In genomic region chr16:85567101-85567866, GRCh38 we compare ENCODE assay signal across 13 cellular contexts. TPM values are rescaled to one million over a fixed set of nuclear protein-coding genes. Genes with fewer than 3 reads are reported as not detected.
DNase-seq lines count a peak whose midpoint lies in the region; ATAC-seq, FAIRE-seq and TF ChIP-seq lines count a peak whose summit lies in the region.
"Had no signal": no experiment of that assay in that cellular context is flagged by ENCODE, and none has a peak within 500 bp of the region (broad histone marks: within the 10 kb centered on the region; RNA-seq: fewer than 3 reads in every experiment).

No MANE protein-coding gene starts in this region.

- no TSS peak for BruUV-seq in K562 (replicated peaks; lab: Mats Ljungman, UMichigan)
- no TSS peak for BruUV-seq in A673 (replicated peaks; lab: Mats Ljungman, UMichigan)

- peaks cover 8% of the 10 kb centered on the region for H3K9me1 ChIP-seq in K562 (ENCODE audit: control insufficient read depth, insufficient read depth, low read length)

- H3K36me3 Mint-ChIP-seq in osteocyte (ENCODE audit: unreplicated experiment) = peaks cover 3% of the 10 kb centered on the region

- H3K79me2 ChIP-seq in K562 (ENCODE audit: control insufficient read depth, insufficient read depth, low read length) (peaks cover 100% of the 10 kb centered on the region), osteoblast (ENCODE audit: insufficient read depth, low read length) (peaks cover 97% of the 10 kb centered on the region)

- DNase-seq in ELF-1 (ENCODE audit: low read depth, low spot score) (peak; percentile 79), NCI-H526 treated with DMSO at 0.1 percent for 48 hours (lab: John Stamatoyannopoulos, UW) (peak; percentile 75), K562 (ENCODE audit: extremely low read depth in 1 of 4, low spot score in 3 of 4) (peak; percentile 80 to 94 (median 87)), osteocyte (ENCODE audit: extremely low spot score, unreplicated experiment) (no peak), A673 (ENCODE audit: low spot score) (no peak), osteoblast (ENCODE audit: insufficient read length, low spot score, missing footprints) (no peak)
- DNase-seq: activated CD4-positive, alpha-beta T cell treated with anti-CD3 and anti-CD28 coated beads, Interleukin-2, amount 50 U/mL, for 1 hour; anterior cingulate cortex; COR-L47; SIG-M5 had no signal

- peak overlapping the region; percentile 89 for H3K4me2 ChIP-seq in K562 (ENCODE audit: insufficient read depth, low read length)
- H3K4me2 ChIP-seq in osteoblast (ENCODE audit: insufficient read depth, low read length) = no peak overlapping the region

- WGBS in K562 (ENCODE audit: insufficient coverage, low coverage, missing lambda C conversion rate) = 11% methylated on average over 26 of the region's 27 CpGs

- in situ Hi-C loops in K562 (cut with MboI) = no loop called here

- TF ChIP-seq POLR2A in K562 (conservative IDR thresholded peaks at IDR 0.05) = peak; percentile 65

- no peaks in the 10 kb centered on the region for H3K27me3 Mint-ChIP-seq in osteocyte (ENCODE audit: unreplicated experiment)

- H3K9ac ChIP-seq in K562 (ENCODE audit: insufficient read depth in 1 of 2, low read depth in 2 of 2, low read length in 2 of 2) = peak overlapping the region; percentile 76 to 83

- TF ChIP-seq CTCF in K562 (IDR thresholded peaks at IDR 0.05 in 2 of 3, conservative IDR thresholded peaks at IDR 0.05 in 1 of 3; ENCODE audit: insufficient read depth in 2 of 3, low read depth in 1 of 3, low read length in 3 of 3) (peak; percentile 62 to 67 (median 64)), osteocyte (IDR thresholded peaks at IDR 0.05) (no peak), A673 (conservative IDR thresholded peaks at IDR 0.05; ENCODE audit: low read depth, low read length) (no peak), osteoblast (IDR thresholded peaks at IDR 0.05; ENCODE audit: extremely low read depth, low read depth, low read length) (no peak)

- POLR2A ChIA-PET in K562 (lab: Yijun Ruan, JAX) = interaction anchor here (0.6 to 6.1 kb wide), 17 partner anchors 9 to 270 kb away, joined by 3 to 57 read pairs (median 5); partner anchors contain the start of gene GSE1
- POLR2A ChIA-PET in A673 (lab: Charles Lee; ENCODE audit: low non-redundant PET) = interaction anchor here (0.6 kb wide), 1 partner anchor 103 kb away, joined by 16 read pairs; no protein-coding TSS in a partner anchor

- no peaks in the 10 kb centered on the region for H3K9me3 ChIP-seq in K562 (replicated peaks; ENCODE audit: control insufficient read depth, insufficient read depth, low read depth, low read length)
- H3K9me3 ChIP-seq in A673 (ENCODE audit: low read depth, low read length, poor library complexity, severe bottlenecking) = peaks cover 10% of the 10 kb centered on the region
- no peaks in the 10 kb centered on the region for H3K9me3 ChIP-seq in osteoblast (ENCODE audit: low read depth, low read length)

- peaks cover 71% of the 10 kb centered on the region for H3K4me1 Mint-ChIP-seq in osteocyte (ENCODE audit: unreplicated experiment)

- TF ChIP-seq RAD21 in K562 (CRISPR knock-in tag; conservative IDR thresholded peaks at IDR 0.05 in 1 of 2, IDR thresholded peaks at IDR 0.05 in 1 of 2) = peak; percentile 44 to 67; a peak in 3 of 4 replicates

- H4K20me1 ChIP-seq in K562 (replicated peaks; ENCODE audit: control insufficient read depth, insufficient read depth, low read length) (peaks cover 69% of the 10 kb centered on the region), osteoblast (ENCODE audit: insufficient read depth, low read length) (peaks cover 87% of the 10 kb centered on the region)

- H3K27me3 ChIP-seq in K562 (ENCODE audit: control insufficient read depth in 2 of 2, insufficient read depth in 2 of 2, low read length in 2 of 2) (no peaks in the 10 kb centered on the region; a peak in 1 of 5 replicates), A673 (replicated peaks; ENCODE audit: insufficient read depth, low read depth, low read length, poor library complexity) (no peaks in the 10 kb centered on the region), osteoblast (ENCODE audit: insufficient read depth, low read length) (no peaks in the 10 kb centered on the region)

- H3K27ac ChIP-seq in K562 (ENCODE audit: extremely low read depth, low read depth, low read length) (peak overlapping the region; percentile 97), A673 (ENCODE audit: low read depth, low read length, poor library complexity, severe bottlenecking) (no peak overlapping the region), osteoblast (ENCODE audit: low read depth, low read length) (no peak overlapping the region)

- CTCF ChIA-PET in K562 (lab: Yijun Ruan, JAX; ENCODE audit: low intra/inter-chr PET ratio) = interaction anchor here (1.0 to 3.0 kb wide), 5 partner anchors 10 to 147 kb away, joined by 3 to 15 read pairs (median 4); no protein-coding TSS in a partner anchor
- CTCF ChIA-PET in A673 (lab: Charles Lee) = no interaction called here

- peaks cover 57% of the 10 kb centered on the region for H3K36me3 ChIP-seq in K562 (ENCODE audit: control insufficient read depth, insufficient read depth, low read length)
- H3K36me3 ChIP-seq in A673 (ENCODE audit: insufficient read depth, low read length, poor library complexity, severe bottlenecking) = no peaks in the 10 kb centered on the region
- no peaks in the 10 kb centered on the region for H3K36me3 ChIP-seq in osteoblast (ENCODE audit: insufficient read depth, low read length)

- H3K4me3 Mint-ChIP-seq in osteocyte (ENCODE audit: unreplicated experiment) = no peak overlapping the region

- peaks cover 90 to 98% of the 10 kb centered on the region in 2 experiments for H3K4me1 ChIP-seq in K562 (replicated peaks in 1 of 2; ENCODE audit: control insufficient read depth in 2 of 2, insufficient read depth in 2 of 2, low read length in 2 of 2)
- H3K4me1 ChIP-seq in A673 (ENCODE audit: insufficient read depth, low read length, poor library complexity, severe bottlenecking) = peaks cover 41% of the 10 kb centered on the region
- H3K4me1 ChIP-seq in osteoblast (ENCODE audit: insufficient read depth, low read length) = peaks cover 28% of the 10 kb centered on the region

- peak; percentile 51 for FAIRE-seq in K562 (lab: Jason Lieb, UNC)
- FAIRE-seq: endothelial cell of umbilical vein had no signal

- H3K27ac Mint-ChIP-seq in osteocyte (ENCODE audit: unreplicated experiment) = peak overlapping the region; percentile 72

- ATAC-seq in K562 = peak; percentile 11
- no peak for ATAC-seq in GM18907 (IDR thresholded peaks at IDR 0.05; ENCODE audit: unreplicated experiment)
- ATAC-seq in HG02884 (IDR thresholded peaks at IDR 0.05; ENCODE audit: unreplicated experiment) = no peak

- peak overlapping the region; percentile 11; the same call in 1 of the 2 replicates for H3K4me3 ChIP-seq in K562
- H3K4me3 ChIP-seq in A673 (ENCODE audit: low read depth, low read length, poor library complexity, severe bottlenecking) = no peak overlapping the region
- no peak overlapping the region for H3K4me3 ChIP-seq in osteoblast (ENCODE audit: insufficient read depth, low read length)

- H3K9me3 Mint-ChIP-seq in osteocyte (ENCODE audit: unreplicated experiment) = no peaks in the 10 kb centered on the region

- peak; percentile 84 for TF ChIP-seq EP300 in K562 (IDR thresholded peaks at IDR 0.05; ENCODE audit: low read length)

- H2AFZ ChIP-seq in K562 (ENCODE audit: low read depth, low read length) = no peak overlapping the region
- no peak overlapping the region for H2AFZ ChIP-seq in osteoblast (ENCODE audit: low read length)

- intact Hi-C loops in K562 (cut with micrococcal nuclease) = loop anchor here (10.0 kb wide), 1 partner anchor 232 kb away; no protein-coding TSS in a partner anchor
- intact Hi-C loops in A673 (cut with micrococcal nuclease; ENCODE audit: unreplicated experiment) = no loop called here

TF ChIP-seq in K562, 482 proteins besides CTCF, POLR2A, EP300 and RAD21 (continues in another document):
- TF ChIP-seq MEF2A (IDR thresholded peaks at IDR 0.05; ENCODE audit: control insufficient read depth, low read depth, low read length) (no peak), KLF16 (IDR thresholded peaks at IDR 0.05) (no peak; the same call in none of the 2 replicates), CBX8 (IDR thresholded peaks at IDR 0.05; ENCODE audit: borderline replicate concordance, extremely low read depth, low read depth, low read length, poor library complexity, severe bottlenecking) (no peak), ETV6 (IDR thresholded peaks at IDR 0.05; ENCODE audit: borderline replicate concordance in 1 of 2, low read depth in 2 of 2, low read length in 1 of 2) (no peak), ETV6 (CRISPR knock-in tag; IDR thresholded peaks at IDR 0.05; ENCODE audit: borderline replicate concordance) (no peak), NR2C2 (CRISPR knock-in tag; IDR thresholded peaks at IDR 0.05) (no peak), NR2C2 (tag; IDR thresholded peaks at IDR 0.05) (no peak; the same call in 1 of the 2 replicates)

RNA-seq across cellular contexts. Expression of gene GSE1, which starts 45.8 kb away (rescaled TPM):
- total RNA-seq in K562 (2011; cell fraction: chromatin; rRNA removed; ENCODE audit: low replicate concordance) = 692 and 1,066 TPM in 2 replicates
- 409 and 435 TPM in 2 replicates for total RNA-seq in K562 (2011; cell fraction: nucleolus; rRNA removed)
- total RNA-seq in K562 (2011; cell fraction: nucleoplasm; rRNA removed) = 438 and 467 TPM in 2 replicates
- 89.1 and 104 TPM in 2 replicates for total RNA-seq in K562 (2014; rRNA removed)
- total RNA-seq in K562 (2014; rRNA removed; fragmentation: Illumina TruSeq; extraction: Trizol) = 40.9 and 41.8 TPM in 2 replicates
- 57.9 and 60.6 TPM in 2 replicates for total RNA-seq in K562 (2015; rRNA removed; fragmentation: Illumina TruSeq; extraction: Trizol)
- total RNA-seq in K562 (2021) = 208 and 244 TPM in 2 replicates
- polyA plus RNA-seq in K562 (2011; rRNA removed) = 54.2 and 64.0 TPM in 2 replicates
- 54.1 and 55.3 TPM in 2 replicates for polyA plus RNA-seq in K562 (2011; cell fraction: cytosol; rRNA removed)
- polyA plus RNA-seq in K562 (2011; cell fraction: nucleus; rRNA removed) = 210 and 277 TPM in 2 replicates
- polyA plus RNA-seq in K562 (2012) = 113 and 125 TPM in 2 replicates
- 116 and 138 TPM in 2 replicates for polyA plus RNA-seq in K562 (2014; fragmentation: Illumina TruSeq; extraction: Trizol)
- 10 to 100 TPM; 12.2 to 15.8 TPM for polyA plus RNA-seq in K562 (2014; fragmentation: Nextera tagmentation; extraction: Ambion mirVana)
- 101 and 116 TPM in 2 replicates for polyA plus RNA-seq in K562 (2014; rRNA removed)
- polyA minus RNA-seq in K562 (2011; rRNA and poly(A)+ RNA removed) = 61.1 and 68.8 TPM in 2 replicates
- 106 and 121 TPM in 2 replicates for polyA minus RNA-seq in K562 (2011; cell fraction: cytosol; rRNA and poly(A)+ RNA removed)
- 117 and 133 TPM in 2 replicates for polyA minus RNA-seq in K562 (2011; cell fraction: nucleus; rRNA and poly(A)+ RNA removed)
- 57.3 and 64.1 TPM in 2 replicates for total RNA-seq in osteocyte
- total RNA-seq in A673 (2021) = 64.2 and 72.4 TPM in 2 replicates
- 49.6 and 55.7 TPM in 2 replicates for total RNA-seq in osteoblast

Comparison
In these comparisons a context has a peak if more than half of its experiments do, and no peak if none do; other contexts are left out.
1. DNase-seq: peak in ELF-1 (single experiment), NCI-H526 treated with DMSO at 0.1 percent for 48 hours (single experiment) and K562 (4 of 4); none in osteocyte (single experiment), A673 (single experiment) and osteoblast (single experiment).
2. CTCF ChIP-seq: peak in K562 (3 of 3); none in osteocyte (single experiment), A673 (single experiment) and osteoblast (single experiment).